Comparison of ENCODE assay signal across 8 cellular contexts in genomic region chr13:51818771-51819511, GRCh38. TPM values are rescaled to one million over a fixed set of nuclear protein-coding genes. Genes with fewer than 3 reads are reported as not detected.
A peak's percentile ranks its signal among the peaks of the same experiment; 100 is the strongest.
DNase-seq lines count a peak whose midpoint lies in the region; ATAC-seq and TF ChIP-seq lines count a peak whose summit lies in the region.

No MANE protein-coding gene starts in this region.

- H3K4me2 ChIP-seq in parathyroid adenoma (ENCODE audit: low read length), result no peak overlapping the region

- TF ChIP-seq CTCF in parathyroid adenoma (IDR thresholded peaks at IDR 0.05), result no peak

- peak overlapping the region; percentile 33 for H2AFZ ChIP-seq in parathyroid adenoma

- ATAC-seq in HG02588 (IDR thresholded peaks at IDR 0.05; ENCODE audit: unreplicated experiment), result peak; percentile 60
- no peak for ATAC-seq in HG03457 (IDR thresholded peaks at IDR 0.05; ENCODE audit: unreplicated experiment)

- H3K4me1 ChIP-seq in parathyroid adenoma, result peaks cover 3% of the 10 kb centered on the region

- H3K79me2 ChIP-seq in parathyroid adenoma, result no peaks in the 10 kb centered on the region

- H3K9me3 Mint-ChIP-seq in activated naive CD8-positive, alpha-beta T cell treated with anti-CD3 and anti-CD28 coated beads for 36 hours, result no peaks in the 10 kb centered on the region

- peak overlapping the region; percentile 98 for H3K27ac Mint-ChIP-seq in activated naive CD8-positive, alpha-beta T cell treated with anti-CD3 and anti-CD28 coated beads for 36 hours

- intact Hi-C loops in posterior vena cava (cut with DNase I), result loop anchor here (5.0 kb wide), 1 partner anchor 308 kb away; the partner anchor contains the start of gene NEK5 (in 2 of the 2)

- peak overlapping the region; percentile 82 for H3K4me3 Mint-ChIP-seq in activated naive CD8-positive, alpha-beta T cell treated with anti-CD3 and anti-CD28 coated beads for 36 hours

- no peak overlapping the region for H3K9ac ChIP-seq in parathyroid adenoma

- no peak overlapping the region for H3K27ac ChIP-seq in parathyroid adenoma

- H3K4me3 ChIP-seq in parathyroid adenoma (ENCODE audit: low read depth, low read length), result no peak overlapping the region

- H3K36me3 ChIP-seq in parathyroid adenoma (ENCODE audit: control insufficient read depth, insufficient read depth, low read length), result no peaks in the 10 kb centered on the region

- DNase-seq in CD1c-positive myeloid dendritic cell (ENCODE audit: extremely low spot score), result peak; percentile 78
- DNase-seq in activated naive CD8-positive, alpha-beta T cell treated with anti-CD3 and anti-CD28 coated beads for 36 hours, result peak; percentile 74
- no peak for DNase-seq in DMS79 (lab: John Stamatoyannopoulos, UW)
- DNase-seq in posterior vena cava (ENCODE audit: low spot score), result no peak
- DNase-seq in NK-92 treated with Interleukin-12 subunit alpha and Interleukin-12 subunit beta, amount 100 ng/mL, for 24 hours (lab: John Stamatoyannopoulos, UW), result no peak

- H3K9me3 ChIP-seq in parathyroid adenoma (ENCODE audit: control insufficient read depth, low read length), result no peaks in the 10 kb centered on the region

- peaks cover 93% of the 10 kb centered on the region for H3K4me1 Mint-ChIP-seq in activated naive CD8-positive, alpha-beta T cell treated with anti-CD3 and anti-CD28 coated beads for 36 hours

- H3K36me3 Mint-ChIP-seq in activated naive CD8-positive, alpha-beta T cell treated with anti-CD3 and anti-CD28 coated beads for 36 hours, result peaks cover 1% of the 10 kb centered on the region

- no peaks in the 10 kb centered on the region for H3K27me3 Mint-ChIP-seq in activated naive CD8-positive, alpha-beta T cell treated with anti-CD3 and anti-CD28 coated beads for 36 hours

- H3K27me3 ChIP-seq in parathyroid adenoma (ENCODE audit: control insufficient read depth, insufficient read depth, low read length), result no peaks in the 10 kb centered on the region

RNA-seq across cellular contexts. Expression of gene DHRS12, which starts 15.0 kb away (rescaled TPM):
- 1 to 10 TPM; 9.7 to 9.9 TPM for total RNA-seq in activated naive CD8-positive, alpha-beta T cell treated with anti-CD3 and anti-CD28 coated beads for 36 hours
- total RNA-seq in posterior vena cava, result 10 to 100 TPM in 1 of 2 donors, 1 to 10 TPM in 1; 9.9 to 11.1 TPM

RNA-seq across cellular contexts. Expression of gene TMEM272, which starts 26.0 kb away (rescaled TPM):
- 1 to 10 TPM; 1.5 to 1.6 TPM for total RNA-seq in activated naive CD8-positive, alpha-beta T cell treated with anti-CD3 and anti-CD28 coated beads for 36 hours
- total RNA-seq in posterior vena cava, result under 1 TPM; 0.10 to 0.14 TPM

RNA-seq across cellular contexts. Expression of gene CCDC70, which starts 42.8 kb away (rescaled TPM):
- total RNA-seq in activated naive CD8-positive, alpha-beta T cell treated with anti-CD3 and anti-CD28 coated beads for 36 hours, result under 1 TPM; 0.19 to 0.56 TPM
- not detected for total RNA-seq in posterior vena cava

Comparison
In these comparisons a context has a peak if more than half of its experiments do, and no peak if none do; other contexts are left out.
1. DNase-seq: peak in CD1c-positive myeloid dendritic cell (single experiment) and activated naive CD8-positive, alpha-beta T cell treated with anti-CD3 and anti-CD28 coated beads for 36 hours (single experiment); none in DMS79 (single experiment), posterior vena cava (single experiment) and NK-92 treated with Interleukin-12 subunit alpha and Interleukin-12 subunit beta, amount 100 ng/mL, for 24 hours (single experiment).